19 cellular contexts compared by ENCODE assay signal in the genomic region with DNA sequence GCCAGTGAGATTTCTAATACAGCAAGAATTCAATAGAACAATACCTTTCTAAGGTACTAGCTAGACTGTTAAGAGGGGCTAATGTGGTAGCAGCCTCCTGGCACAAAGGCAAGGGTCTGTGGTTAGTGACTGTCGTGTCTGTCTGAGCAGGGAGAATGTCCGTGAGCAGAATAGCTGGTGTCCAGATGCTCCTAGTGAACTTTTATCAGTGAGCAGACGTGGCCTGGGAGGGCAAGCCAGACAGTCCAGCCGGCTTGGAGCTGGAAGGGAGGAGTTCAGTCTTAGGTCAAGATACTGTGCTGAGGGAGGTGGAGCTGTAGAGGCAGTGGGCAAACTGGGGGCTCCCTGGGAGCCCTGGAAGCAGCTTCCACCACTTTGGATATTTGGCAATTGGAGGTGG.
DNase-seq lines count a peak whose midpoint lies in the region; ATAC-seq, FAIRE-seq and TF ChIP-seq lines count a peak whose summit lies in the region.
"Had no signal": no experiment of that assay in that cellular context is flagged by ENCODE, and none has a peak within 500 bp of the region (broad histone marks: within the 10 kb centered on the region; RNA-seq: fewer than 3 reads in every experiment).

No MANE protein-coding gene starts in this region.

- TF ChIP-seq POLR2A in H54 (IDR thresholded peaks at IDR 0.05; ENCODE audit: low read depth, low read length) = no peak

- H3K9me3 Mint-ChIP-seq in brain = peaks cover 0 to 1% (median 0%) of the 10 kb centered on the region in 5 experiments
- H3K9me3 Mint-ChIP-seq: activated T-helper 1 cell treated with anti-CD3 and anti-CD28 coated beads, Interleukin-12 subunit alpha, Interleukin-12 subunit beta, Interleukin-2, Interleukin-4 antibody, amounts not matched to agents 30 ng/mL and 10 ng/mL and 1 ng/mL, durations not matched to agents 14 hours and 24 hours and 36 hours; dendritic cell treated with granulocyte-macrophage colony-stimulating factor and Interleukin-4, amounts not matched to agents 40 ng/mL and 50 ng/mL, for 4 days; T-helper 2 cell treated with Interferon-gamma antibody and Interleukin-4, amounts not matched to agents 5 μg/mL and 100 μg/mL, for 36 hours had no signal

- no peak for TF ChIP-seq CTCF in brain (conservative IDR thresholded peaks at IDR 0.05)

- no peak for FAIRE-seq in H54 (lab: Jason Lieb, UNC)
- FAIRE-seq: GM12878 had no signal

- no peaks in the 10 kb centered on the region for H3K9me3 ChIP-seq in subcutaneous abdominal adipose tissue (ENCODE audit: control insufficient read depth in 5 of 5, low read length in 5 of 5)
- H3K9me3 ChIP-seq: adrenal gland had no signal

- ATAC-seq in left lobe of liver = peak; percentile 37
- no peak for ATAC-seq in HG02623 (IDR thresholded peaks at IDR 0.05; ENCODE audit: unreplicated experiment)
- ATAC-seq: GM12878 had no signal

- peak overlapping the region in 4 of 5 experiments; percentile 5 to 94 (median 58) for H3K27ac Mint-ChIP-seq in brain
- H3K27ac Mint-ChIP-seq: activated T-helper 1 cell treated with anti-CD3 and anti-CD28 coated beads, Interleukin-12 subunit alpha, Interleukin-12 subunit beta, Interleukin-2, Interleukin-4 antibody, amounts not matched to agents 30 ng/mL and 10 ng/mL and 1 ng/mL, durations not matched to agents 14 hours and 24 hours and 36 hours; dendritic cell treated with granulocyte-macrophage colony-stimulating factor and Interleukin-4, amounts not matched to agents 40 ng/mL and 50 ng/mL, for 4 days had no signal

- H3K4me1 ChIP-seq in subcutaneous abdominal adipose tissue (ENCODE audit: control insufficient read depth in 5 of 5, insufficient read depth in 5 of 5, low read length in 5 of 5) = peaks cover 16 to 56% (median 46%) of the 10 kb centered on the region in 5 donors

- peaks cover 95% of the 10 kb centered on the region for H3K4me1 Mint-ChIP-seq in brain

- DNase-seq in OCI-M1 (lab: John Stamatoyannopoulos, UW) (peak; percentile 27), left lobe of liver (ENCODE audit: low spot score) (no peak), NCI-H2107 treated with DMSO at 0.1 percent for 48 hours (lab: John Stamatoyannopoulos, UW; ENCODE audit: unreplicated experiment) (no peak), H54 (ENCODE audit: insufficient read length, low spot score) (no peak), NCI-H187 (lab: John Stamatoyannopoulos, UW) (no peak)
- DNase-seq: activated CD4-positive, alpha-beta T cell treated with anti-CD3 and anti-CD28 coated beads, Interleukin-2, amount 50 U/mL, for 1 hour; NCI-H1417; NCI-H446 treated with DMSO at 0.1 percent for 48 hours; retina; stimulated activated CD4-positive, alpha-beta T cell treated with anti-CD3 and anti-CD28 coated beads, Interleukin-4, amount 100 ng/mL, for 1 hour had no signal

- H3K27me3 ChIP-seq in subcutaneous abdominal adipose tissue (ENCODE audit: control insufficient read depth in 5 of 5, insufficient read depth in 4 of 5, low read length in 5 of 5) = no peaks in the 10 kb centered on the region
- H3K27me3 ChIP-seq: adrenal gland had no signal

- H3K36me3 ChIP-seq in subcutaneous abdominal adipose tissue (ENCODE audit: control insufficient read depth in 5 of 5, insufficient read depth in 5 of 5, low read length in 5 of 5) = no peaks in the 10 kb centered on the region
- H3K36me3 ChIP-seq: adrenal gland had no signal

- H3K4me3 ChIP-seq in subcutaneous abdominal adipose tissue (ENCODE audit: low read depth in 1 of 5, low read length in 5 of 5) = no peak overlapping the region
- H3K4me3 ChIP-seq: adrenal gland, GM12878 had no signal

- H3K4me3 Mint-ChIP-seq in brain = no peak overlapping the region
- H3K4me3 Mint-ChIP-seq: activated T-helper 1 cell treated with anti-CD3 and anti-CD28 coated beads, Interleukin-12 subunit alpha, Interleukin-12 subunit beta, Interleukin-2, Interleukin-4 antibody, amounts not matched to agents 30 ng/mL and 10 ng/mL and 1 ng/mL, durations not matched to agents 14 hours and 24 hours and 36 hours; dendritic cell treated with granulocyte-macrophage colony-stimulating factor and Interleukin-4, amounts not matched to agents 40 ng/mL and 50 ng/mL, for 4 days; T-helper 2 cell treated with Interferon-gamma antibody and Interleukin-4, amounts not matched to agents 5 μg/mL and 100 μg/mL, for 36 hours had no signal

- H3K36me3 Mint-ChIP-seq in brain = no peaks in the 10 kb centered on the region

- peak overlapping the region; percentile 9 for H3K27ac ChIP-seq in subcutaneous abdominal adipose tissue (ENCODE audit: low read depth, low read length)
- H3K27ac ChIP-seq: C4-2B had no signal

- H3K27me3 Mint-ChIP-seq in brain = no peaks in the 10 kb centered on the region

- peak overlapping the region in 1 of 5 donors; percentile 2 for H3K9ac ChIP-seq in subcutaneous abdominal adipose tissue (ENCODE audit: low read length in 5 of 5)
